8 cellular contexts compared by ENCODE assay signal in genomic region chrX:48911407-48912182, GRCh38. TPM values are rescaled to one million over a fixed set of nuclear protein-coding genes. Genes with fewer than 3 reads are reported as not detected.
A peak's percentile ranks its signal among the peaks of the same experiment; 100 is the strongest.
DNase-seq lines count a peak whose midpoint lies in the region; ATAC-seq, FAIRE-seq and TF ChIP-seq lines count a peak whose summit lies in the region.

TSS of gene SLC35A2 (minus strand) at chrX:48911646. CDS start at chrX:48911636, 10 bp downstream.

- H2AFZ ChIP-seq in Karpas-422 (ENCODE audit: low read length) = no peak within 1 kb of the TSS

- peak; percentile 84 for FAIRE-seq in RCC 7860 (lab: Jason Lieb, UNC)

- DNase-seq in DMS 273 (lab: John Stamatoyannopoulos, UW; ENCODE audit: unreplicated experiment) (peak; percentile 90), Karpas-422 (peak; percentile 92), RCC 7860 (ENCODE audit: low spot score) (peak; percentile 71), esophagus muscularis mucosa (ENCODE audit: extremely low spot score) (no peak)
- DNase-seq in activated T-cell treated with anti-CD3 and anti-CD28 coated beads, Interleukin-2, amount 50 U/mL, for 48 hours = peak; percentile 92
- DNase-seq in stimulated activated CD8-positive, alpha-beta memory T cell treated with anti-CD3 and anti-CD28 coated beads, Interleukin-7, amount 100 ng/mL, for 24 hours (ENCODE audit: low read depth) = peak; percentile 81

- peaks cover 7% of the 10 kb centered on the region; the same call in 1 of the 2 replicates for H3K36me3 ChIP-seq in Karpas-422 (ENCODE audit: insufficient read depth, low read length)
- H3K36me3 ChIP-seq in esophagus muscularis mucosa = peaks cover 0 to 29% (median 15%) of the 10 kb centered on the region in 4 donors
- peaks cover 8 to 9% of the 10 kb centered on the region in 2 donors for H3K36me3 ChIP-seq in muscle layer of duodenum (ENCODE audit: control insufficient read depth in 1 of 2, insufficient read depth in 2 of 2, low read length in 2 of 2)

- H3K4me3 ChIP-seq in Karpas-422 (ENCODE audit: low read length) (peak within 1 kb of the TSS; percentile 77), esophagus muscularis mucosa (peak within 1 kb of the TSS; percentile 59 to 80 (median 64)), muscle layer of duodenum (ENCODE audit: low read depth in 1 of 2, low read length in 2 of 2) (peak within 1 kb of the TSS; percentile 80 to 83)

- H3K27me3 ChIP-seq in Karpas-422 (ENCODE audit: low read length) = no peaks in the 10 kb centered on the region
- H3K27me3 ChIP-seq in esophagus muscularis mucosa = no peaks in the 10 kb centered on the region
- H3K27me3 ChIP-seq in muscle layer of duodenum (ENCODE audit: low read depth, low read length) = no peaks in the 10 kb centered on the region

- H3K4me1 ChIP-seq in Karpas-422 (ENCODE audit: low read length) (peaks cover 15% of the 10 kb centered on the region), esophagus muscularis mucosa (peaks cover 5 to 23% (median 17%) of the 10 kb centered on the region in 4 donors), muscle layer of duodenum (ENCODE audit: control insufficient read depth in 1 of 2, insufficient read depth in 2 of 2, low read length in 2 of 2) (peaks cover 0 to 12% of the 10 kb centered on the region in 2 donors)

- intact Hi-C loops in esophagus muscularis mucosa (cut with DNase I) = no loop called here

- H3K4me2 ChIP-seq in Karpas-422 (ENCODE audit: low read depth, low read length, poor library complexity, severe bottlenecking) = peak within 1 kb of the TSS; percentile 69

- H3K27ac ChIP-seq in Karpas-422 (ENCODE audit: low read length) (peak within 1 kb of the TSS; percentile 37; the same call in 1 of the 2 replicates), esophagus muscularis mucosa (replicated peaks in 1 of 4) (peak within 1 kb of the TSS; percentile 78 to 84 (median 80)), muscle layer of duodenum (ENCODE audit: low read length) (peak within 1 kb of the TSS; percentile 87)

- no peaks in the 10 kb centered on the region for H3K9me2 ChIP-seq in Karpas-422 (replicated peaks; ENCODE audit: insufficient read depth, low read length)

- peak; percentile 45 for TF ChIP-seq POLR2A in esophagus muscularis mucosa (IDR thresholded peaks at IDR 0.05; ENCODE audit: low read depth)

- 41% methylated on average over 40 of the region's 60 CpGs for WGBS in esophagus muscularis mucosa

- peak in 1 of 3 experiments; percentile 10 for TF ChIP-seq CTCF in esophagus muscularis mucosa (IDR thresholded peaks at IDR 0.05)

- peak within 1 kb of the TSS; percentile 76 for H3K9ac ChIP-seq in Karpas-422 (ENCODE audit: low read length)

- no peaks in the 10 kb centered on the region for H3K9me3 ChIP-seq in Karpas-422 (ENCODE audit: low read length)
- no peaks in the 10 kb centered on the region for H3K9me3 ChIP-seq in esophagus muscularis mucosa
- no peaks in the 10 kb centered on the region for H3K9me3 ChIP-seq in muscle layer of duodenum (ENCODE audit: control insufficient read depth in 1 of 2, low read length in 2 of 2)

- peak; percentile 42 for ATAC-seq in GM21717 (IDR thresholded peaks at IDR 0.05; ENCODE audit: unreplicated experiment)

- H4K20me1 ChIP-seq in Karpas-422 (ENCODE audit: insufficient read depth, low read depth, low read length) = peaks cover 1% of the 10 kb centered on the region; the same call in 1 of the 2 replicates

- peaks cover 25% of the 10 kb centered on the region for H3K79me2 ChIP-seq in Karpas-422 (ENCODE audit: low read length)

- TF ChIP-seq EP300 in esophagus muscularis mucosa (IDR thresholded peaks at IDR 0.05) = no peak

RNA-seq across cellular contexts. Expression of gene SLC35A2, which starts in this region (rescaled TPM):
- 12.7 and 15.1 TPM in 2 replicates for total RNA-seq in Karpas-422 (2014; rRNA removed; shearing (Covaris generic); ENCODE audit: low replicate concordance)
- total RNA-seq in esophagus muscularis mucosa = 10 to 100 TPM in 2 of 4 donors, 1 to 10 TPM in 2; 7.3 to 13.4 (median 10.0) TPM

Comparison
In these comparisons a context has a peak if more than half of its experiments do, and no peak if none do; other contexts are left out.
1. H3K27ac ChIP-seq: peak in every context shown above with its lines; median percentile 87 in muscle layer of duodenum; 80 in esophagus muscularis mucosa; 37 in Karpas-422.